8 cellular contexts compared by ENCODE assay signal in the genomic region with DNA sequence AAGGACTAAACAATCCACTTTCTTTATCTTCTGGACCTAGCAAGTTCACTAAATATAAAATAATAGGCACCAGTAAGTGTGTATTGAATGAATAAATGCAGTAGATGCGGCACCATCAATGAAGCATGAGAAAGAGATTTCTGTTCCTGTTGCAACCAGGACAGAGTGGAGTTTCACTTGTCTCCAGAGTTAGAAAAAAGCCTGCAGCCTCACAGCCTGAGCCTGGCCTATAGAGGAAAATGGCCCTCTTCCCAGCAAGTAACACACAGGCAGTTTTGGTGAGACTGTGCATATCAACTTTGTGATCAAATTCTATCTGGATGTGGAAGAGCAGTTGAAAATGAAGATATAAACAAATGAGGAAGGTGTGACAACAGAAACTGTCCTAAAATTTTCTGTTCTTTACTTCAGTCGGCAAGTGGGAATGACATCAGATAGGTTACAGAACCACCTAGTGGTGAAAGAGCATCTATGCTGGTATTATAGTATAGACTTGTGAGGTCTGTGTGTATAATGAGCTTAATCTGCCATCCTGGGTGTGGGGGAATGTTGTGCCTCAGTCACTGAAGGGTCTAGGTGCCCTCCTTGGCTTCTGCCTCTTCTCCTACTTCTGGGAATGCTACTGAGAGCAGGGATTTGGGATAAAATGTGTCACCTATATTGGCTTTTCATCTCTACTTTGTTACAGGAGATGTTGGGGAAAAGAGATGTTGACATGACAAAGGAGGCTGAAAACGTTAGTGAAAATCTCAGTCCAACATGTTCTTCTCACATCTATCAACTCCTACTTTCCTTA. TPM values are rescaled to one million over a fixed set of nuclear protein-coding genes. Genes with fewer than 3 reads are reported as not detected.
DNase-seq lines count a peak whose midpoint lies in the region; ATAC-seq and TF ChIP-seq lines count a peak whose summit lies in the region.

No MANE protein-coding gene starts in this region.

- intact Hi-C loops in posterior vena cava (cut with DNase I) = loop anchor here in 1 of 2 donors (10.0 kb wide), 1 partner anchor 1217 kb away; no protein-coding TSS in a partner anchor

- peak overlapping the region; percentile 72 for H3K4me2 ChIP-seq in OCI-LY3 (ENCODE audit: low read length)

- H3K79me2 ChIP-seq in OCI-LY3 (ENCODE audit: low read length) = no peaks in the 10 kb centered on the region

- peak; percentile 42 for DNase-seq in NCI-H2107 treated with DMSO at 0.1 percent for 48 hours (lab: John Stamatoyannopoulos, UW; ENCODE audit: unreplicated experiment)
- no peak for DNase-seq in NCI-H2107 (lab: John Stamatoyannopoulos, UW)
- peak; percentile 60 for DNase-seq in dedifferentiated amniotic fluid mesenchymal stem cell (ENCODE audit: extremely low spot score)
- DNase-seq in mesothelial cell of epicardium (ENCODE audit: low spot score in 2 of 2, unreplicated experiment in 2 of 2) = no peak
- DNase-seq in posterior vena cava (ENCODE audit: low spot score) = no peak

- H2AFZ ChIP-seq in OCI-LY3 (ENCODE audit: low read depth, low read length) = peak overlapping the region; percentile 31; the same call in 1 of the 2 replicates

- no peak overlapping the region for H3K27ac ChIP-seq in OCI-LY3 (ENCODE audit: low read length)

- H3K27ac Mint-ChIP-seq in mesothelial cell of epicardium = no peak overlapping the region

- no peaks in the 10 kb centered on the region for H4K20me1 ChIP-seq in OCI-LY3 (ENCODE audit: insufficient read depth, low read length)

- H3K36me3 ChIP-seq in OCI-LY3 (replicated peaks; ENCODE audit: low read depth, low read length) = no peaks in the 10 kb centered on the region

- H3K4me1 ChIP-seq in OCI-LY3 (ENCODE audit: low read length) = peaks cover 15% of the 10 kb centered on the region

- ATAC-seq in GM21515 (IDR thresholded peaks at IDR 0.05; ENCODE audit: unreplicated experiment) (peak; percentile 98), HG03565 (IDR thresholded peaks at IDR 0.05; ENCODE audit: unreplicated experiment) (peak; percentile 99)

- no peaks in the 10 kb centered on the region for H3K9me3 Mint-ChIP-seq in mesothelial cell of epicardium

- H3K36me3 Mint-ChIP-seq in mesothelial cell of epicardium = no peaks in the 10 kb centered on the region

- TF ChIP-seq CTCF in OCI-LY3 (IDR thresholded peaks at IDR 0.05; ENCODE audit: low read depth, low read length) (peak; percentile 69), mesothelial cell of epicardium (IDR thresholded peaks at IDR 0.05; ENCODE audit: unreplicated experiment) (peak; percentile 70)

- peaks cover 29% of the 10 kb centered on the region for H3K4me1 Mint-ChIP-seq in mesothelial cell of epicardium

- peaks cover 7% of the 10 kb centered on the region for H3K27me3 Mint-ChIP-seq in mesothelial cell of epicardium (ENCODE audit: low read depth)

- no peak overlapping the region for H3K4me3 Mint-ChIP-seq in mesothelial cell of epicardium

- H3K4me3 ChIP-seq in OCI-LY3 (ENCODE audit: low read length) = peak overlapping the region; percentile 17; the same call in 1 of the 2 replicates

- no peaks in the 10 kb centered on the region for H3K9me3 ChIP-seq in OCI-LY3 (ENCODE audit: insufficient read depth, low read length)

- no peak overlapping the region for H3K9ac ChIP-seq in OCI-LY3 (ENCODE audit: low read length)

- H3K27me3 ChIP-seq in OCI-LY3 (ENCODE audit: low read depth, low read length) = no peaks in the 10 kb centered on the region

RNA-seq across cellular contexts. Expression of a gene that starts 28.2 kb away (rescaled TPM):
- total RNA-seq in mesothelial cell of epicardium = 60.2 to 63.0 TPM (median 60.2 TPM) in 3 replicates
- total RNA-seq in posterior vena cava = 10 to 100 TPM; 44.1 to 47.5 TPM

RNA-seq across cellular contexts. Expression of a gene that starts 28.4 kb away (rescaled TPM):
- total RNA-seq in mesothelial cell of epicardium (3.9 to 4.8 TPM (median 4.5 TPM) in 3 replicates), posterior vena cava (under 1 TPM; 0.24 to 0.46 TPM)

Comparison
In these comparisons a context has a peak if more than half of its experiments do, and no peak if none do; other contexts are left out.
1. DNase-seq: peak in NCI-H2107 treated with DMSO at 0.1 percent for 48 hours (single experiment) and dedifferentiated amniotic fluid mesenchymal stem cell (single experiment); none in NCI-H2107 (single experiment), mesothelial cell of epicardium (0 of 2) and posterior vena cava (single experiment).